10 cellular contexts compared by ENCODE assay signal in genomic region chr1:198520524-198521254, GRCh38. TPM values are rescaled to one million over a fixed set of nuclear protein-coding genes. Genes with fewer than 3 reads are reported as not detected.
DNase-seq lines count a peak whose midpoint lies in the region; ATAC-seq and TF ChIP-seq lines count a peak whose summit lies in the region.
"Had no signal": no experiment of that assay in that cellular context is flagged by ENCODE, and none has a peak within 500 bp of the region (broad histone marks: within the 10 kb centered on the region; RNA-seq: fewer than 3 reads in every experiment).

No MANE protein-coding gene starts in this region.

- CTCF ChIA-PET in PC-3 (lab: Charles Lee): no interaction called here

- DNase-seq in GM23248 (no peak), left lung (no peak), NCI-H1436 treated with DMSO at 0.1 percent for 48 hours (lab: John Stamatoyannopoulos, UW) (no peak), PC-3 (no peak), dermis blood vessel endothelial cell (no peak)
- DNase-seq: HCEC 1CT had no signal

- ATAC-seq in GM18868 (IDR thresholded peaks at IDR 0.05; ENCODE audit: unreplicated experiment): peak; percentile 94
- peak; percentile 49 for ATAC-seq in left lung
- ATAC-seq in HG03025 (IDR thresholded peaks at IDR 0.05; ENCODE audit: low FRiP score, unreplicated experiment): no peak
- no peak for ATAC-seq in PC-3

- H3K27me3 ChIP-seq in GM23248 (replicated peaks; ENCODE audit: insufficient read depth): no peaks in the 10 kb centered on the region
- H3K27me3 ChIP-seq in HUES64 (ENCODE audit: insufficient read depth, low read length): no peaks in the 10 kb centered on the region
- H3K27me3 ChIP-seq in left lung: no peaks in the 10 kb centered on the region
- no peaks in the 10 kb centered on the region for H3K27me3 ChIP-seq in PC-3 (ENCODE audit: low read length)

- H3K36me3 ChIP-seq in GM23248 (ENCODE audit: low read depth): no peaks in the 10 kb centered on the region
- H3K36me3 ChIP-seq in HUES64 (ENCODE audit: insufficient read depth, low read length): no peaks in the 10 kb centered on the region
- H3K36me3 ChIP-seq in left lung: no peaks in the 10 kb centered on the region
- no peaks in the 10 kb centered on the region for H3K36me3 ChIP-seq in PC-3 (ENCODE audit: low read depth, low read length)

- no peaks in the 10 kb centered on the region for H3K9me3 ChIP-seq in GM23248 (ENCODE audit: low read depth)
- no peaks in the 10 kb centered on the region for H3K9me3 ChIP-seq in HUES64 (ENCODE audit: insufficient read depth, low read depth, low read length)
- no peaks in the 10 kb centered on the region for H3K9me3 ChIP-seq in left lung
- no peaks in the 10 kb centered on the region for H3K9me3 ChIP-seq in PC-3 (ENCODE audit: low read length)

- in situ Hi-C loops in GM23248 (cut with MboI): no loop called here

- H3K4me3 ChIP-seq in GM23248 (no peak overlapping the region), HUES64 (ENCODE audit: low read length) (no peak overlapping the region), left lung (no peak overlapping the region), PC-3 (ENCODE audit: low read length) (no peak overlapping the region)

- WGBS in GM23248 (ENCODE audit: low coverage in 1 of 2, low lambda C conversion rate in 2 of 2, missing lambda C conversion rate in 2 of 2), 2 experiments: 76 to 81% methylated on average over 5 of the region's 5 CpGs
- WGBS in HUES64: 61% methylated on average over 3 of the region's 5 CpGs

- POLR2A ChIA-PET in PC-3 (lab: Charles Lee; ENCODE audit: unreplicated experiment): interaction anchor here (0.6 kb wide), 1 partner anchor 16 kb away, joined by 3 read pairs; no protein-coding TSS in a partner anchor

- H3K79me2 ChIP-seq in GM23248 (ENCODE audit: insufficient read depth): no peaks in the 10 kb centered on the region
- H3K79me2 ChIP-seq in PC-3 (ENCODE audit: low read length): no peaks in the 10 kb centered on the region

- TF ChIP-seq CTCF in left lung (IDR thresholded peaks at IDR 0.05) (no peak), PC-3 (conservative IDR thresholded peaks at IDR 0.05; ENCODE audit: low read depth, low read length) (no peak)

- peak overlapping the region; percentile 27 for H2AFZ ChIP-seq in GM23248
- H2AFZ ChIP-seq in PC-3 (ENCODE audit: low read length): no peak overlapping the region

- H3K9me2 ChIP-seq in GM23248 (ENCODE audit: insufficient read depth) (no peaks in the 10 kb centered on the region), PC-3 (replicated peaks; ENCODE audit: low read length) (no peaks in the 10 kb centered on the region)

- H3K27ac ChIP-seq in GM23248 (no peak overlapping the region), HUES64 (ENCODE audit: low read depth, low read length) (peak overlapping the region; percentile 34; the same call in 1 of the 2 replicates), left lung (no peak overlapping the region), PC-3 (ENCODE audit: low read length) (no peak overlapping the region)

- no peaks in the 10 kb centered on the region for H3F3A ChIP-seq in GM23248 (ENCODE audit: insufficient read depth)
- H3F3A ChIP-seq in PC-3 (ENCODE audit: low read length, unreplicated experiment): no peaks in the 10 kb centered on the region

- H4K20me1 ChIP-seq in GM23248 (ENCODE audit: insufficient read depth) (no peaks in the 10 kb centered on the region), PC-3 (ENCODE audit: low read length) (no peaks in the 10 kb centered on the region)

- no peak overlapping the region for H3K9ac ChIP-seq in GM23248
- H3K9ac ChIP-seq in HUES64 (ENCODE audit: low read depth, low read length): no peak overlapping the region
- no peak overlapping the region for H3K9ac ChIP-seq in PC-3 (ENCODE audit: low read length)

- H3K4me2 ChIP-seq in GM23248 (ENCODE audit: unreplicated experiment) (no peak overlapping the region), PC-3 (ENCODE audit: low read length) (no peak overlapping the region)

- H3K4me1 ChIP-seq in GM23248 (ENCODE audit: insufficient read depth) (peaks cover 5% of the 10 kb centered on the region; the same call in 1 of the 2 replicates), HUES64 (ENCODE audit: insufficient read depth, low read length) (peaks cover 25% of the 10 kb centered on the region), left lung (no peaks in the 10 kb centered on the region), PC-3 (ENCODE audit: insufficient read depth, low read length) (no peaks in the 10 kb centered on the region)

- BruUV-seq in PC-3 (replicated peaks; lab: Mats Ljungman, UMichigan): no TSS peak

- intact Hi-C loops in left lung (cut with DNase I) (no loop called here), PC-3 (cut with micrococcal nuclease) (no loop called here)

RNA-seq across cellular contexts. Expression of gene ATP6V1G3, which starts 19.8 kb away (rescaled TPM):
- not detected in 2 replicates for total RNA-seq in GM23248 (2014; rRNA removed; shearing (Covaris generic))
- 1.3 and 2.9 TPM in 2 replicates for polyA plus RNA-seq in GM23248 (2016; fragmentation: Nextera tagmentation; extraction: Ambion mirVana)
- not detected for polyA plus RNA-seq in HUES64 (2013, experiment 1 of 2)
- polyA plus RNA-seq in HUES64 (2013, experiment 2 of 2): not detected
- total RNA-seq in left lung (not detected), PC-3 (2014; rRNA removed) (not detected in 2 replicates), dermis blood vessel endothelial cell (0.47 and 1.2 TPM in 2 replicates)
- total RNA-seq: T-helper 1 cell treated with Interleukin-12 subunit alpha and Interleukin-12 subunit beta and Interleukin-4 antibody, amounts not matched to agents 30 ng/mL and 1 ng/mL, for 36 hours had no signal

Comparison
In these comparisons a context has a peak if more than half of its experiments do, and no peak if none do; other contexts are left out.
1. ATAC-seq: peak in GM18868 (single experiment) and left lung (single experiment); none in HG03025 (single experiment) and PC-3 (single experiment).